In the genomic region with DNA sequence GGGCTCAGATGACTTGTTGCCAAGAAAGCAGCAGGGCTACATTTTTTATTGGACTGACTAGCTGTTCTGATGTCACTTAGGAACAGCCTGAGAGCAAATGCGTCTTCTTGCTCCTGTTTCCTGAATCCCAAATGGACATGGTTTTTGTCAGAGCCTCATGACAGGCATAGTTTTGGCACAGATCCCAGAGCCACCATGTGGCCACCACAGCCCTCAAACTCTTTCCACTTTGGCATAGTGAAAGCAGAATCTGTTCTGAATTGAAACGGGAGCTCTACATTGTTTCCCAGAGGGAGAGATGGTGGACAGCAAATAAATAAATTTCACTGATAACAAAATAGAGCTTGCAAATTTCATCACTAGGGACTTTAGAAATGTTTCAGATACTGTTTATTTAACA, we compare ENCODE assay signal across 11 cellular contexts.
DNase-seq lines count a peak whose midpoint lies in the region; ATAC-seq, FAIRE-seq and TF ChIP-seq lines count a peak whose summit lies in the region.
"Had no signal": no experiment of that assay in that cellular context is flagged by ENCODE, and none has a peak within 500 bp of the region (broad histone marks: within the 10 kb centered on the region; RNA-seq: fewer than 3 reads in every experiment).

No MANE protein-coding gene starts in this region.

- no peaks in the 10 kb centered on the region for H3K36me3 ChIP-seq in gastrocnemius medialis

- H3K27me3 ChIP-seq in gastrocnemius medialis: no peaks in the 10 kb centered on the region

- in situ Hi-C loops in gastrocnemius medialis (cut with MboI; ENCODE audit: low sequenced_read_pairs in 4 of 4): no loop called here

- H3K4me1 ChIP-seq in gastrocnemius medialis: no peaks in the 10 kb centered on the region

- FAIRE-seq in GM19239 (lab: Jason Lieb, UNC): no peak
- FAIRE-seq: endometrium had no signal

- no peak for TF ChIP-seq POLR2A in gastrocnemius medialis (IDR thresholded peaks at IDR 0.05)

- DNase-seq in A172 (ENCODE audit: low spot score) (peak; percentile 14), NCI-H1092 treated with DMSO at 0.1 percent for 48 hours (lab: John Stamatoyannopoulos, UW) (peak; percentile 92), OCI-M1 (lab: John Stamatoyannopoulos, UW) (peak; percentile 51), globus pallidus (ENCODE audit: low spot score) (peak; percentile 85), GM19239 (ENCODE audit: insufficient read length, low spot score) (no peak), gastrocnemius medialis (no peak), left colon (no peak)
- no peak for DNase-seq in stimulated activated CD4-positive, alpha-beta T cell treated with anti-CD3 and anti-CD28 coated beads, Interleukin-15, amount 100 ng/mL, for 24 hours
- DNase-seq: activated gamma-delta T cell; stimulated activated naive CD4-positive, alpha-beta T cell treated with Interleukin-2 at 50 U/mL for 16 hours had no signal

- no peak overlapping the region for H3K4me3 ChIP-seq in gastrocnemius medialis

- intact Hi-C loops in gastrocnemius medialis (cut with DNase I; ENCODE audit: low total_unique reads): no loop called here
- intact Hi-C loops in left colon (cut with DNase I, micrococcal nuclease): no loop called here

- no peak for TF ChIP-seq CTCF in gastrocnemius medialis (IDR thresholded peaks at IDR 0.05 in 4 of 5, conservative IDR thresholded peaks at IDR 0.05 in 1 of 5)

- H3K9me3 ChIP-seq in gastrocnemius medialis: no peaks in the 10 kb centered on the region

- H3K27ac ChIP-seq in gastrocnemius medialis: no peak overlapping the region

- no peak for ATAC-seq in gastrocnemius medialis
- no peak for ATAC-seq in left colon

Comparison
In these comparisons a context has a peak if more than half of its experiments do, and no peak if none do; other contexts are left out.
1. DNase-seq: peak in A172 (single experiment), NCI-H1092 treated with DMSO at 0.1 percent for 48 hours (single experiment), OCI-M1 (single experiment) and globus pallidus (single experiment); none in GM19239 (single experiment), gastrocnemius medialis (0 of 2), stimulated activated CD4-positive, alpha-beta T cell treated with anti-CD3 and anti-CD28 coated beads, Interleukin-15, amount 100 ng/mL, for 24 hours (single experiment) and left colon (0 of 2).